11 cellular contexts compared by ENCODE assay signal in genomic region chr13:110364081-110364480, GRCh38. TPM values are rescaled to one million over a fixed set of nuclear protein-coding genes. Genes with fewer than 3 reads are reported as not detected.
"Had no signal": no experiment of that assay in that cellular context is flagged by ENCODE, and none has a peak within 500 bp of the region (broad histone marks: within the 10 kb centered on the region; RNA-seq: fewer than 3 reads in every experiment).

No MANE protein-coding gene starts in this region.

- H3K4me3 Mint-ChIP-seq: activated naive CD8-positive, alpha-beta T cell treated with anti-CD3 and anti-CD28 coated beads, Interleukin-2, amount 10 ng/mL, durations not matched to agents 7 days and 5 days; activated T-helper 1 cell treated with anti-CD3 and anti-CD28 coated beads, Interleukin-12 subunit alpha, Interleukin-12 subunit beta, Interleukin-2, Interleukin-4 antibody, amounts not matched to agents 30 ng/mL and 10 ng/mL and 1 ng/mL, durations not matched to agents 14 hours and 24 hours and 36 hours; naive thymus-derived CD4-positive, alpha-beta T cell had no signal

- H3K9me3 ChIP-seq: lower lobe of right lung had no signal

- H3K36me3 Mint-ChIP-seq: activated naive CD8-positive, alpha-beta T cell treated with anti-CD3 and anti-CD28 coated beads, Interleukin-2, amount 10 ng/mL, durations not matched to agents 7 days and 5 days; naive thymus-derived CD4-positive, alpha-beta T cell had no signal

- H3K9me3 Mint-ChIP-seq: activated naive CD8-positive, alpha-beta T cell treated with anti-CD3 and anti-CD28 coated beads, Interleukin-2, amount 10 ng/mL, durations not matched to agents 7 days and 5 days; activated T-helper 1 cell treated with anti-CD3 and anti-CD28 coated beads, Interleukin-12 subunit alpha, Interleukin-12 subunit beta, Interleukin-2, Interleukin-4 antibody, amounts not matched to agents 30 ng/mL and 10 ng/mL and 1 ng/mL, durations not matched to agents 14 hours and 24 hours and 36 hours; naive thymus-derived CD4-positive, alpha-beta T cell had no signal

- H3K4me3 ChIP-seq: lower lobe of right lung had no signal

- ATAC-seq: activated CD4-positive, CD25-positive, alpha-beta regulatory T cell treated with anti-CD3 and anti-CD28 coated beads, Interleukin-2, amount 50 U/mL, for 24 hours; lower lobe of right lung; naive thymus-derived CD4-positive, alpha-beta T cell had no signal

- H3K27ac ChIP-seq: lower lobe of right lung, parathyroid adenoma had no signal

- H2AFZ ChIP-seq: parathyroid adenoma had no signal

- H3K4me1 ChIP-seq: parathyroid adenoma had no signal

- H3K79me2 ChIP-seq: parathyroid adenoma had no signal

- H3K27ac Mint-ChIP-seq: activated naive CD8-positive, alpha-beta T cell treated with anti-CD3 and anti-CD28 coated beads, Interleukin-2, amount 10 ng/mL, durations not matched to agents 7 days and 5 days; activated T-helper 1 cell treated with anti-CD3 and anti-CD28 coated beads, Interleukin-12 subunit alpha, Interleukin-12 subunit beta, Interleukin-2, Interleukin-4 antibody, amounts not matched to agents 30 ng/mL and 10 ng/mL and 1 ng/mL, durations not matched to agents 14 hours and 24 hours and 36 hours; naive thymus-derived CD4-positive, alpha-beta T cell had no signal

- H3K36me3 ChIP-seq: lower lobe of right lung had no signal

- H3K4me1 Mint-ChIP-seq: activated naive CD8-positive, alpha-beta T cell treated with anti-CD3 and anti-CD28 coated beads, Interleukin-2, amount 10 ng/mL, durations not matched to agents 7 days and 5 days; naive thymus-derived CD4-positive, alpha-beta T cell had no signal

- DNase-seq: activated CD4-positive, alpha-beta T cell treated with anti-CD3 and anti-CD28 coated beads, Interleukin-2, amount 50 U/mL, for 1 hour; activated CD8-positive, alpha-beta memory T cell treated with anti-CD3 and anti-CD28 coated beads for 24 hours; activated naive CD8-positive, alpha-beta T cell treated with anti-CD3 and anti-CD28 coated beads, Interleukin-2, amount 10 ng/mL, durations not matched to agents 7 days and 5 days; lower lobe of right lung; naive thymus-derived CD4-positive, alpha-beta T cell; stimulated activated CD4-positive, alpha-beta T cell treated with anti-CD3 and anti-CD28 coated beads, Interleukin-4, amount 100 ng/mL, for 24 hours; stimulated activated CD8-positive, alpha-beta memory T cell treated with anti-CD3 and anti-CD28 coated beads, Interleukin-4, amount 100 ng/mL, for 48 hours; stimulated activated naive CD4-positive, alpha-beta T cell treated with Interleukin-2 at 50 U/mL for 16 hours had no signal

RNA-seq across cellular contexts. Expression of gene COL4A2, which starts 57.0 kb away (rescaled TPM):
- total RNA-seq: activated naive CD8-positive, alpha-beta T cell treated with anti-CD3 and anti-CD28 coated beads, Interleukin-2, amount 10 ng/mL, durations not matched to agents 7 days and 5 days; activated T-helper 1 cell treated with anti-CD3 and anti-CD28 coated beads, Interleukin-12 subunit alpha, Interleukin-12 subunit beta, Interleukin-2, Interleukin-4 antibody, amounts not matched to agents 30 ng/mL and 10 ng/mL and 1 ng/mL, durations not matched to agents 14 hours and 24 hours and 36 hours had no signal
- polyA plus RNA-seq: naive thymus-derived CD4-positive, alpha-beta T cell had no signal

RNA-seq across cellular contexts. Expression of gene COL4A1, which starts 57.1 kb away (rescaled TPM):
- total RNA-seq: activated naive CD8-positive, alpha-beta T cell treated with anti-CD3 and anti-CD28 coated beads, Interleukin-2, amount 10 ng/mL, durations not matched to agents 7 days and 5 days; activated T-helper 1 cell treated with anti-CD3 and anti-CD28 coated beads, Interleukin-12 subunit alpha, Interleukin-12 subunit beta, Interleukin-2, Interleukin-4 antibody, amounts not matched to agents 30 ng/mL and 10 ng/mL and 1 ng/mL, durations not matched to agents 14 hours and 24 hours and 36 hours had no signal
- polyA plus RNA-seq: naive thymus-derived CD4-positive, alpha-beta T cell had no signal
